15 cellular contexts compared by ENCODE assay signal in genomic region chr17:63450551-63450950, GRCh38. TPM values are rescaled to one million over a fixed set of nuclear protein-coding genes. Genes with fewer than 3 reads are reported as not detected.
DNase-seq lines count a peak whose midpoint lies in the region; ATAC-seq lines count a peak whose summit lies in the region.
"Had no signal": no experiment of that assay in that cellular context is flagged by ENCODE, and none has a peak within 500 bp of the region (broad histone marks: within the 10 kb centered on the region; RNA-seq: fewer than 3 reads in every experiment).

No MANE protein-coding gene starts in this region.

- no peak overlapping the region for H3K4me2 ChIP-seq in GM23248 (ENCODE audit: unreplicated experiment)
- H3K4me2 ChIP-seq: hepatocyte had no signal

- peaks cover 4% of the 10 kb centered on the region; the same call in 1 of the 2 replicates for H3K4me1 ChIP-seq in GM23248 (ENCODE audit: insufficient read depth)

- no peaks in the 10 kb centered on the region for H3K9me2 ChIP-seq in GM23248 (ENCODE audit: insufficient read depth)

- H3K79me2 ChIP-seq in GM23248 (ENCODE audit: insufficient read depth) = no peaks in the 10 kb centered on the region

- no peaks in the 10 kb centered on the region for H3K36me3 ChIP-seq in GM23248 (ENCODE audit: low read depth)
- H3K36me3 ChIP-seq: brain microvascular endothelial cell had no signal

- no peaks in the 10 kb centered on the region for H4K20me1 ChIP-seq in GM23248 (ENCODE audit: insufficient read depth)

- in situ Hi-C loops in GM23248 (cut with MboI) = no loop called here

- WGBS in GM23248 (ENCODE audit: low coverage in 1 of 2, low lambda C conversion rate in 2 of 2, missing lambda C conversion rate in 2 of 2), 2 experiments = 39% methylated on average over 11 of the region's 11 CpGs

- no peak overlapping the region for H3K27ac ChIP-seq in GM23248
- H3K27ac ChIP-seq: brain microvascular endothelial cell, dorsolateral prefrontal cortex, hepatocyte had no signal

- no peak for ATAC-seq in HG03439 (IDR thresholded peaks at IDR 0.05; ENCODE audit: unreplicated experiment)
- ATAC-seq: left lobe of liver had no signal

- no peak overlapping the region; the same call in 1 of the 2 replicates for H2AFZ ChIP-seq in GM23248
- H2AFZ ChIP-seq: hepatocyte had no signal

- H3K9me3 ChIP-seq in GM23248 (ENCODE audit: low read depth) = no peaks in the 10 kb centered on the region

- H3K27me3 ChIP-seq in GM23248 (replicated peaks; ENCODE audit: insufficient read depth) = no peaks in the 10 kb centered on the region
- H3K27me3 ChIP-seq: brain microvascular endothelial cell, dorsolateral prefrontal cortex, hepatocyte had no signal

- no peak overlapping the region for H3K9ac ChIP-seq in GM23248

- H3F3A ChIP-seq in GM23248 (ENCODE audit: insufficient read depth) = peaks cover 4% of the 10 kb centered on the region; the same call in 1 of the 2 replicates

- DNase-seq in NOMO-1 treated with DMSO at 0.1 percent for 48 hours (lab: John Stamatoyannopoulos, UW; ENCODE audit: unreplicated experiment) (peak; percentile 5), NOMO-1 (lab: John Stamatoyannopoulos, UW; ENCODE audit: unreplicated experiment in 2 of 2) (no peak), GM23248 (peak; percentile 47), RKO (ENCODE audit: low spot score) (peak; percentile 23), kidney tubule cell (ENCODE audit: low spot score) (peak; percentile 79), Ammon's horn (ENCODE audit: low spot score) (no peak), ecto neural progenitor cell (ENCODE audit: low spot score) (no peak)
- DNase-seq: brain microvascular endothelial cell, COR-L47, dorsolateral prefrontal cortex, NCI-H1048, NCI-H345 had no signal

- H3K4me3 ChIP-seq in GM23248 = no peak overlapping the region
- H3K4me3 ChIP-seq: dorsolateral prefrontal cortex, hepatocyte had no signal

RNA-seq across cellular contexts. Expression of gene CYB561, which starts 4.4 kb away (rescaled TPM):
- total RNA-seq in GM23248 (2014; rRNA removed; shearing (Covaris generic)) = 10.7 and 15.9 TPM in 2 replicates
- 18.4 and 19.1 TPM in 2 replicates for polyA plus RNA-seq in GM23248 (2016; fragmentation: Nextera tagmentation; extraction: Ambion mirVana)

RNA-seq across cellular contexts. Expression of gene ACE, which starts 26.3 kb away (rescaled TPM):
- 3.2 and 3.4 TPM in 2 replicates for total RNA-seq in GM23248 (2014; rRNA removed; shearing (Covaris generic))
- 1.6 and 2.2 TPM in 2 replicates for polyA plus RNA-seq in GM23248 (2016; fragmentation: Nextera tagmentation; extraction: Ambion mirVana)

Comparison
In these comparisons a context has a peak if more than half of its experiments do, and no peak if none do; other contexts are left out.
1. DNase-seq: peak in NOMO-1 treated with DMSO at 0.1 percent for 48 hours (single experiment), GM23248 (single experiment), RKO (single experiment) and kidney tubule cell (single experiment); none in NOMO-1 (0 of 2), Ammon's horn (single experiment) and ecto neural progenitor cell (single experiment).